In genomic region chr22:26670459-26670858, GRCh38 we compare ENCODE assay signal across 19 cellular contexts. TPM values are rescaled to one million over a fixed set of nuclear protein-coding genes. Genes with fewer than 3 reads are reported as not detected.
DNase-seq lines count a peak whose midpoint lies in the region; ATAC-seq and TF ChIP-seq lines count a peak whose summit lies in the region.
"Had no signal": no experiment of that assay in that cellular context is flagged by ENCODE, and none has a peak within 500 bp of the region (broad histone marks: within the 10 kb centered on the region; RNA-seq: fewer than 3 reads in every experiment).

No MANE protein-coding gene starts in this region.

- no peak overlapping the region for H3K4me3 ChIP-seq in SU-DHL-6 (ENCODE audit: insufficient read depth, low read length, poor library complexity, severe bottlenecking)
- H3K4me3 ChIP-seq in effector memory CD4-positive, alpha-beta T cell (ENCODE audit: insufficient read depth, low read depth, low read length, poor library complexity, severe bottlenecking): no peak overlapping the region
- no peak overlapping the region for H3K4me3 ChIP-seq in tibial artery
- H3K4me3 ChIP-seq: MG63 had no signal

- H3K4me1 Mint-ChIP-seq in activated T-cell treated with anti-CD3 and anti-CD28 coated beads, Interleukin-2, amount 50 U/mL, for 72 hours (ENCODE audit: low read depth): peaks cover 70% of the 10 kb centered on the region
- peaks cover 61 to 70% of the 10 kb centered on the region in 2 donors for H3K4me1 Mint-ChIP-seq in stimulated activated naive B cell treated with anti-CD40 and anti-IgM and Interleukin-4, amounts not matched to agents 10 μg/mL and 1 μg/mL and 100 μg/mL, for 72 hours

- H3K4me2 ChIP-seq in SU-DHL-6 (ENCODE audit: low read depth, low read length, poor library complexity, severe bottlenecking): peak overlapping the region; percentile 96

- peaks cover 37% of the 10 kb centered on the region for H3F3A ChIP-seq in SU-DHL-6 (ENCODE audit: insufficient read depth)

- intact Hi-C loops in tibial artery (cut with DNase I; ENCODE audit: low total_unique reads): no loop called here

- H4K20me1 ChIP-seq in SU-DHL-6 (ENCODE audit: low read depth, low read length): no peaks in the 10 kb centered on the region

- H3K27me3 ChIP-seq in SU-DHL-6 (ENCODE audit: low read length): no peaks in the 10 kb centered on the region
- no peaks in the 10 kb centered on the region for H3K27me3 ChIP-seq in effector memory CD4-positive, alpha-beta T cell (replicated peaks; ENCODE audit: control insufficient read depth, insufficient read depth, low read length, poor library complexity, severe bottlenecking)
- H3K27me3 ChIP-seq in tibial artery: peaks cover 0 to 25% of the 10 kb centered on the region in 2 donors
- H3K27me3 ChIP-seq: MG63 had no signal

- no peaks in the 10 kb centered on the region for H3K9me3 Mint-ChIP-seq in activated T-cell treated with anti-CD3 and anti-CD28 coated beads, Interleukin-2, amount 50 U/mL, for 72 hours
- H3K9me3 Mint-ChIP-seq in stimulated activated naive B cell treated with anti-CD40 and anti-IgM and Interleukin-4, amounts not matched to agents 10 μg/mL and 1 μg/mL and 100 μg/mL, for 72 hours: peaks cover 4 to 5% of the 10 kb centered on the region in 2 donors
- H3K9me3 Mint-ChIP-seq: WTC11 had no signal

- no peaks in the 10 kb centered on the region for H3K27me3 Mint-ChIP-seq in activated T-cell treated with anti-CD3 and anti-CD28 coated beads, Interleukin-2, amount 50 U/mL, for 72 hours (ENCODE audit: low read depth)
- H3K27me3 Mint-ChIP-seq in stimulated activated naive B cell treated with anti-CD40 and anti-IgM and Interleukin-4, amounts not matched to agents 10 μg/mL and 1 μg/mL and 100 μg/mL, for 72 hours: no peaks in the 10 kb centered on the region

- H3K79me2 ChIP-seq in SU-DHL-6 (ENCODE audit: insufficient read depth, low read length): peaks cover 22% of the 10 kb centered on the region

- H3K9me3 ChIP-seq in SU-DHL-6 (ENCODE audit: insufficient read depth, low read length) (no peaks in the 10 kb centered on the region), tibial artery (no peaks in the 10 kb centered on the region)
- H3K9me3 ChIP-seq in effector memory CD4-positive, alpha-beta T cell (ENCODE audit: control insufficient read depth, low read length): no peaks in the 10 kb centered on the region
- H3K9me3 ChIP-seq: MG63 had no signal

- H3K4me3 Mint-ChIP-seq in activated T-cell treated with anti-CD3 and anti-CD28 coated beads, Interleukin-2, amount 50 U/mL, for 72 hours: peak overlapping the region; percentile 93 to 96
- H3K4me3 Mint-ChIP-seq in stimulated activated naive B cell treated with anti-CD40 and anti-IgM and Interleukin-4, amounts not matched to agents 10 μg/mL and 1 μg/mL and 100 μg/mL, for 72 hours: no peak overlapping the region
- H3K4me3 Mint-ChIP-seq: WTC11 had no signal

- H3K36me3 Mint-ChIP-seq in activated T-cell treated with anti-CD3 and anti-CD28 coated beads, Interleukin-2, amount 50 U/mL, for 72 hours (ENCODE audit: insufficient read depth in 2 of 2): peaks cover 3 to 8% of the 10 kb centered on the region in 2 donors
- H3K36me3 Mint-ChIP-seq in stimulated activated naive B cell treated with anti-CD40 and anti-IgM and Interleukin-4, amounts not matched to agents 10 μg/mL and 1 μg/mL and 100 μg/mL, for 72 hours: peaks cover 10 to 16% of the 10 kb centered on the region in 2 donors

- H2AFZ ChIP-seq in SU-DHL-6 (ENCODE audit: low read depth, low read length, severe bottlenecking): peak overlapping the region; percentile 34

- H3K9ac ChIP-seq in SU-DHL-6 (ENCODE audit: low read length): peak overlapping the region; percentile 83

- DNase-seq in activated T-cell treated with anti-CD3 and anti-CD28 coated beads, Interleukin-2, amount 50 U/mL, for 72 hours: no peak
- DNase-seq in activated T-cell treated with anti-CD3 and anti-CD28 coated beads, Interleukin-2, amount 50 U/mL, for 48 hours: no peak
- no peak for DNase-seq in effector memory CD4-positive, alpha-beta T cell
- DNase-seq in stimulated activated naive B cell treated with anti-CD40 and anti-IgM and Interleukin-4, amounts not matched to agents 10 μg/mL and 1 μg/mL and 100 μg/mL, for 72 hours: no peak
- no peak for DNase-seq in tibial artery
- DNase-seq in substantia nigra (lab: John Stamatoyannopoulos, UW): no peak
- DNase-seq in amniotic stem cell (lab: John Stamatoyannopoulos, UW): no peak
- DNase-seq: Calu3; effector CD8-positive, alpha-beta T cell; MG63; NCI-H2029; NCI-H524 treated with DMSO at 0.1 percent for 48 hours; stimulated activated CD4-positive, alpha-beta T cell treated with anti-CD3 and anti-CD28 coated beads, Interleukin-15, amount 100 ng/mL, for 24 hours had no signal

- TF ChIP-seq CTCF in SU-DHL-6 (IDR thresholded peaks at IDR 0.05; ENCODE audit: insufficient read depth, low read length, poor library complexity, severe bottlenecking) (no peak), tibial artery (IDR thresholded peaks at IDR 0.05) (no peak)

- H3K36me3 ChIP-seq in SU-DHL-6 (ENCODE audit: low read length) (no peaks in the 10 kb centered on the region), tibial artery (no peaks in the 10 kb centered on the region)
- no peaks in the 10 kb centered on the region for H3K36me3 ChIP-seq in effector memory CD4-positive, alpha-beta T cell (ENCODE audit: control insufficient read depth, insufficient read depth, low read length)

- H3K27ac Mint-ChIP-seq in activated T-cell treated with anti-CD3 and anti-CD28 coated beads, Interleukin-2, amount 50 U/mL, for 72 hours: peak overlapping the region; percentile 74
- peak overlapping the region; percentile 99 for H3K27ac Mint-ChIP-seq in stimulated activated naive B cell treated with anti-CD40 and anti-IgM and Interleukin-4, amounts not matched to agents 10 μg/mL and 1 μg/mL and 100 μg/mL, for 72 hours

- H3K9me2 ChIP-seq in SU-DHL-6 (replicated peaks; ENCODE audit: insufficient read depth, low read length): no peaks in the 10 kb centered on the region

- H3K4me1 ChIP-seq in effector memory CD4-positive, alpha-beta T cell (ENCODE audit: control insufficient read depth, insufficient read depth, low read length, poor library complexity, severe bottlenecking): peaks cover 45% of the 10 kb centered on the region
- peaks cover 0 to 28% (median 21%) of the 10 kb centered on the region in 4 donors for H3K4me1 ChIP-seq in tibial artery

- ATAC-seq in activated T-cell treated with anti-CD3 and anti-CD28 coated beads, Interleukin-2, amount 50 U/mL, for 72 hours (replicated peaks in 1 of 2): no peak
- no peak for ATAC-seq in stimulated activated naive B cell treated with anti-CD40 and anti-IgM and Interleukin-4, amounts not matched to agents 10 μg/mL and 1 μg/mL and 100 μg/mL, for 72 hours (replicated peaks)
- ATAC-seq: Panc1, WTC11 had no signal

- H3K27ac ChIP-seq in SU-DHL-6 (ENCODE audit: low read depth, low read length): peak overlapping the region; percentile 93
- H3K27ac ChIP-seq in effector memory CD4-positive, alpha-beta T cell (ENCODE audit: insufficient read depth, low read length, poor library complexity, severe bottlenecking): peak overlapping the region; percentile 96
- H3K27ac ChIP-seq in tibial artery: no peak overlapping the region
- no peak overlapping the region for H3K27ac ChIP-seq in substantia nigra (ENCODE audit: low read depth, low read length, poor library complexity, severe bottlenecking)

RNA-seq across cellular contexts. Expression of gene MIAT, which starts 13.1 kb away (rescaled TPM):
- 100 to 1,000 TPM in 1 of 2 donors, 10 to 100 TPM in 1; 65.9 to 113 TPM for total RNA-seq in activated T-cell treated with anti-CD3 and anti-CD28 coated beads, Interleukin-2, amount 50 U/mL, for 72 hours

RNA-seq across cellular contexts. Expression of gene CRYBA4, which starts 48.7 kb away (rescaled TPM):
- under 1 TPM in 1 of 2 donors, not detected in 1; 0.63 TPM for total RNA-seq in activated T-cell treated with anti-CD3 and anti-CD28 coated beads, Interleukin-2, amount 50 U/mL, for 72 hours
- total RNA-seq: bronchial epithelial cell, Calu3, fibroblast of villous mesenchyme, pulmonary artery endothelial cell had no signal

RNA-seq across cellular contexts. Expression of gene CRYBB1, which starts 52.6 kb away (rescaled TPM):
- not detected for total RNA-seq in activated T-cell treated with anti-CD3 and anti-CD28 coated beads, Interleukin-2, amount 50 U/mL, for 72 hours
- total RNA-seq: bronchial epithelial cell, Calu3, fibroblast of villous mesenchyme, pulmonary artery endothelial cell had no signal

Comparison
In these comparisons a context has a peak if more than half of its experiments do, and no peak if none do; other contexts are left out.
1. H3K4me3 Mint-ChIP-seq: peak in activated T-cell treated with anti-CD3 and anti-CD28 coated beads, Interleukin-2, amount 50 U/mL, for 72 hours (2 of 2); none in stimulated activated naive B cell treated with anti-CD40 and anti-IgM and Interleukin-4, amounts not matched to agents 10 μg/mL and 1 μg/mL and 100 μg/mL, for 72 hours (0 of 2).
2. H3K27ac ChIP-seq: peak in SU-DHL-6 (single experiment) and effector memory CD4-positive, alpha-beta T cell (single experiment); none in tibial artery (0 of 2) and substantia nigra (single experiment).